25 cellular contexts compared by ENCODE assay signal in genomic region chr4:173731257-173731656, GRCh38.
DNase-seq lines count a peak whose midpoint lies in the region; ATAC-seq and TF ChIP-seq lines count a peak whose summit lies in the region.
"Had no signal": no experiment of that assay in that cellular context is flagged by ENCODE, and none has a peak within 500 bp of the region (broad histone marks: within the 10 kb centered on the region; RNA-seq: fewer than 3 reads in every experiment).

No MANE protein-coding gene starts in this region.

- no peaks in the 10 kb centered on the region for H3K4me1 Mint-ChIP-seq in T-helper 17 cell
- H3K4me1 Mint-ChIP-seq in natural killer cell = no peaks in the 10 kb centered on the region
- H3K4me1 Mint-ChIP-seq: CD14-positive monocyte; CD4-positive, alpha-beta memory T cell; CD4-positive, CD25-positive, alpha-beta regulatory T cell; CD8-positive, alpha-beta memory T cell had no signal

- DNase-seq in HT-29 (ENCODE audit: low spot score) (peak; percentile 14), T-helper 17 cell (no peak), left colon (no peak), natural killer cell (no peak), NAMALWA (ENCODE audit: low spot score) (no peak)
- DNase-seq in central memory CD4-positive, alpha-beta T cell = peak; percentile 11
- DNase-seq: 8988T; ACHN; BE2C; C1 segment of cervical spinal cord; CD4-positive, CD25-positive, alpha-beta regulatory T cell; CD8-positive, alpha-beta memory T cell; COR-L47; DMS 273 treated with DMSO at 0.1 percent for 48 hours; DMS153; DMS53; DMS79; DND-41; EL; GDM1 had no signal

- H3K4me3 Mint-ChIP-seq in T-helper 17 cell (no peak overlapping the region), natural killer cell (no peak overlapping the region)
- H3K4me3 Mint-ChIP-seq: CD14-positive monocyte; CD4-positive, alpha-beta memory T cell; CD4-positive, CD25-positive, alpha-beta regulatory T cell; CD8-positive, alpha-beta memory T cell had no signal

- no peaks in the 10 kb centered on the region for H3K36me3 Mint-ChIP-seq in T-helper 17 cell (ENCODE audit: low read depth)
- H3K36me3 Mint-ChIP-seq in natural killer cell = no peaks in the 10 kb centered on the region
- H3K36me3 Mint-ChIP-seq: CD14-positive monocyte; CD4-positive, alpha-beta memory T cell; CD4-positive, CD25-positive, alpha-beta regulatory T cell had no signal

- intact Hi-C loops in left colon (cut with DNase I, micrococcal nuclease) = no loop called here
- intact Hi-C loops in natural killer cell (cut with micrococcal nuclease) = no loop called here

- no peaks in the 10 kb centered on the region for H3K27me3 Mint-ChIP-seq in T-helper 17 cell
- H3K27me3 Mint-ChIP-seq in natural killer cell (ENCODE audit: low read depth in 2 of 2) = no peaks in the 10 kb centered on the region
- H3K27me3 Mint-ChIP-seq: CD4-positive, CD25-positive, alpha-beta regulatory T cell had no signal

- ATAC-seq in T-helper 17 cell (peak; percentile 21), left colon (peak; percentile 95), natural killer cell (no peak), GM18517 (IDR thresholded peaks at IDR 0.05; ENCODE audit: unreplicated experiment) (no peak), HG03571 (IDR thresholded peaks at IDR 0.05; ENCODE audit: unreplicated experiment) (no peak)
- ATAC-seq: GM12878 had no signal

- no peaks in the 10 kb centered on the region for H3K9me3 ChIP-seq in T-helper 17 cell (ENCODE audit: control insufficient read depth, low read length, poor library complexity, severe bottlenecking)
- H3K9me3 ChIP-seq: BE2C had no signal

- H3K27ac Mint-ChIP-seq in T-helper 17 cell = no peak overlapping the region
- no peak overlapping the region for H3K27ac Mint-ChIP-seq in natural killer cell
- H3K27ac Mint-ChIP-seq: CD14-positive monocyte; CD4-positive, alpha-beta memory T cell; CD4-positive, CD25-positive, alpha-beta regulatory T cell; CD8-positive, alpha-beta memory T cell had no signal

- peaks cover 14 to 15% of the 10 kb centered on the region in 2 donors for H3K9me3 Mint-ChIP-seq in natural killer cell

- no peak for TF ChIP-seq CTCF in natural killer cell (IDR thresholded peaks at IDR 0.05)

Comparison
In these comparisons a context has a peak if more than half of its experiments do, and no peak if none do; other contexts are left out.
1. DNase-seq: peak in HT-29 (single experiment) and central memory CD4-positive, alpha-beta T cell (single experiment); none in T-helper 17 cell (0 of 3), left colon (0 of 2), natural killer cell (single experiment) and NAMALWA (single experiment).
2. ATAC-seq: peak in T-helper 17 cell (single experiment) and left colon (single experiment); none in natural killer cell (0 of 3), GM18517 (single experiment) and HG03571 (single experiment).